In the genomic region with DNA sequence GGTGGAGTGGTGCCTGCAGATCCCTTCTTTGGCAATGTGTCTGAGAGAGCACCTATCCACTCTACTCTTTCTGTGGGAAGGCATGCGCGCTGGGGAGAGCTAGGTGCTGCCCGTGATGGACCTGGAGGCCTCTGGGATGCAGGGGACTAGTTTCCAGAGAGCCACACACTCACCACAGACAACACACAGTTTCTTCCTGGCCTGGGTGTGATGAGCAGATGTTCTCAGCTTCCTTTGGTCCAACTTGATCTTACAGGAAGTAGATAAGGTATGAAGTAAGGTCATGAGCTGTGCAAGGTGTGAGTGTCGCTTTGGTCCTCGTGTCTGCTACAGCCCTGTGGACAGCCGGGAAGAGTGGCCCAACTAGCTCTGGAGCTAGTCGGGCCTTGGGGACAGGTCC, we compare ENCODE assay signal across 15 cellular contexts. TPM values are rescaled to one million over a fixed set of nuclear protein-coding genes. Genes with fewer than 3 reads are reported as not detected.
DNase-seq lines count a peak whose midpoint lies in the region; ATAC-seq and TF ChIP-seq lines count a peak whose summit lies in the region.
"Had no signal": no experiment of that assay in that cellular context is flagged by ENCODE, and none has a peak within 500 bp of the region (broad histone marks: within the 10 kb centered on the region; RNA-seq: fewer than 3 reads in every experiment).

No MANE protein-coding gene starts in this region.

- H3K9me3 Mint-ChIP-seq in activated CD4-positive, alpha-beta T cell treated with anti-CD3 and anti-CD28 coated beads, Interleukin-2, amount 10 ng/mL, durations not matched to agents 24 days and 14 days = no peaks in the 10 kb centered on the region
- H3K9me3 Mint-ChIP-seq in effector memory CD8-positive, alpha-beta T cell = no peaks in the 10 kb centered on the region
- H3K9me3 Mint-ChIP-seq in stimulated activated naive B cell treated with anti-CD40 and anti-IgM and Interleukin-4, amounts not matched to agents 10 μg/mL and 1 μg/mL and 100 μg/mL, for 72 hours = no peaks in the 10 kb centered on the region
- H3K9me3 Mint-ChIP-seq: GM23338 had no signal

- no peak overlapping the region for H3K4me2 ChIP-seq in PC-9
- H3K4me2 ChIP-seq: GM23338 had no signal

- no peaks in the 10 kb centered on the region for H3K27me3 ChIP-seq in PC-9 (ENCODE audit: insufficient read depth, low read depth)
- H3K27me3 ChIP-seq: sigmoid colon had no signal

- POLR2A ChIA-PET in PC-9 (lab: Charles Lee; ENCODE audit: unreplicated experiment) = no interaction called here

- H3K36me3 Mint-ChIP-seq in activated CD4-positive, alpha-beta T cell treated with anti-CD3 and anti-CD28 coated beads, Interleukin-2, amount 10 ng/mL, durations not matched to agents 24 days and 14 days (ENCODE audit: low read depth) = peaks cover 10% of the 10 kb centered on the region
- H3K36me3 Mint-ChIP-seq in T-helper 17 cell (ENCODE audit: low read depth) = peaks cover 2% of the 10 kb centered on the region
- H3K36me3 Mint-ChIP-seq in effector memory CD8-positive, alpha-beta T cell (ENCODE audit: insufficient read depth) = peaks cover 32% of the 10 kb centered on the region
- H3K36me3 Mint-ChIP-seq in stimulated activated naive B cell treated with anti-CD40 and anti-IgM and Interleukin-4, amounts not matched to agents 10 μg/mL and 1 μg/mL and 100 μg/mL, for 72 hours = peaks cover 8 to 38% of the 10 kb centered on the region in 2 donors

- TF ChIP-seq CTCF in PC-9 (conservative IDR thresholded peaks at IDR 0.05) = no peak

- H3K36me3 ChIP-seq in PC-9 (ENCODE audit: low read depth) = no peaks in the 10 kb centered on the region
- H3K36me3 ChIP-seq: sigmoid colon, thoracic aorta had no signal

- no peak overlapping the region for H3K27ac ChIP-seq in PC-9
- H3K27ac ChIP-seq: thoracic aorta had no signal

- no peaks in the 10 kb centered on the region for H3K9me2 ChIP-seq in PC-9 (ENCODE audit: insufficient read depth)

- no peaks in the 10 kb centered on the region for H4K20me1 ChIP-seq in PC-9 (ENCODE audit: insufficient read depth)

- no peak overlapping the region for H3K4me3 ChIP-seq in PC-9
- H3K4me3 ChIP-seq: GM23338, sigmoid colon, thoracic aorta had no signal

- CTCF ChIA-PET in PC-9 (lab: Charles Lee) = no interaction called here

- H3K27ac Mint-ChIP-seq in activated CD4-positive, alpha-beta T cell treated with anti-CD3 and anti-CD28 coated beads, Interleukin-2, amount 10 ng/mL, durations not matched to agents 24 days and 14 days = peak overlapping the region; percentile 76
- peak overlapping the region; percentile 96 for H3K27ac Mint-ChIP-seq in T-helper 17 cell
- peak overlapping the region; percentile 94 to 97 for H3K27ac Mint-ChIP-seq in effector memory CD8-positive, alpha-beta T cell
- H3K27ac Mint-ChIP-seq in stimulated activated naive B cell treated with anti-CD40 and anti-IgM and Interleukin-4, amounts not matched to agents 10 μg/mL and 1 μg/mL and 100 μg/mL, for 72 hours = peak overlapping the region; percentile 75
- H3K27ac Mint-ChIP-seq: GM23338 had no signal

- no peaks in the 10 kb centered on the region for H3K27me3 Mint-ChIP-seq in activated CD4-positive, alpha-beta T cell treated with anti-CD3 and anti-CD28 coated beads, Interleukin-2, amount 10 ng/mL, durations not matched to agents 24 days and 14 days
- H3K27me3 Mint-ChIP-seq in T-helper 17 cell = no peaks in the 10 kb centered on the region
- no peaks in the 10 kb centered on the region for H3K27me3 Mint-ChIP-seq in effector memory CD8-positive, alpha-beta T cell
- H3K27me3 Mint-ChIP-seq in stimulated activated naive B cell treated with anti-CD40 and anti-IgM and Interleukin-4, amounts not matched to agents 10 μg/mL and 1 μg/mL and 100 μg/mL, for 72 hours = no peaks in the 10 kb centered on the region

- H3K4me1 Mint-ChIP-seq in activated CD4-positive, alpha-beta T cell treated with anti-CD3 and anti-CD28 coated beads, Interleukin-2, amount 10 ng/mL, durations not matched to agents 24 days and 14 days = peaks cover 62% of the 10 kb centered on the region
- peaks cover 53% of the 10 kb centered on the region for H3K4me1 Mint-ChIP-seq in T-helper 17 cell
- peaks cover 56 to 59% of the 10 kb centered on the region in 2 donors for H3K4me1 Mint-ChIP-seq in effector memory CD8-positive, alpha-beta T cell (ENCODE audit: low read depth in 2 of 2)
- H3K4me1 Mint-ChIP-seq in stimulated activated naive B cell treated with anti-CD40 and anti-IgM and Interleukin-4, amounts not matched to agents 10 μg/mL and 1 μg/mL and 100 μg/mL, for 72 hours = peaks cover 44 to 61% of the 10 kb centered on the region in 2 donors

- ATAC-seq in T-helper 17 cell = no peak
- ATAC-seq in effector memory CD8-positive, alpha-beta T cell (replicated peaks) = no peak
- no peak for ATAC-seq in stimulated activated naive B cell treated with anti-CD40 and anti-IgM and Interleukin-4, amounts not matched to agents 10 μg/mL and 1 μg/mL and 100 μg/mL, for 72 hours (replicated peaks)
- no peak for ATAC-seq in GM18858 (IDR thresholded peaks at IDR 0.05; ENCODE audit: unreplicated experiment)
- ATAC-seq: GM23338 had no signal

- peak overlapping the region; percentile 67 for H3K4me3 Mint-ChIP-seq in activated CD4-positive, alpha-beta T cell treated with anti-CD3 and anti-CD28 coated beads, Interleukin-2, amount 10 ng/mL, durations not matched to agents 24 days and 14 days
- peak overlapping the region; percentile 94 for H3K4me3 Mint-ChIP-seq in T-helper 17 cell
- H3K4me3 Mint-ChIP-seq in effector memory CD8-positive, alpha-beta T cell = peak overlapping the region; percentile 95 to 97
- no peak overlapping the region for H3K4me3 Mint-ChIP-seq in stimulated activated naive B cell treated with anti-CD40 and anti-IgM and Interleukin-4, amounts not matched to agents 10 μg/mL and 1 μg/mL and 100 μg/mL, for 72 hours
- H3K4me3 Mint-ChIP-seq: GM23338 had no signal

- no peaks in the 10 kb centered on the region for H3K79me2 ChIP-seq in PC-9 (ENCODE audit: low read depth)

- H3K9me3 ChIP-seq in T-helper 17 cell (ENCODE audit: control insufficient read depth, low read length, poor library complexity, severe bottlenecking) (no peaks in the 10 kb centered on the region), PC-9 (ENCODE audit: insufficient read depth, low read depth) (no peaks in the 10 kb centered on the region)
- H3K9me3 ChIP-seq: sigmoid colon, thoracic aorta had no signal

- no peak overlapping the region for H2AFZ ChIP-seq in PC-9
- H2AFZ ChIP-seq: GM23338 had no signal

- peak; percentile 74 for DNase-seq in activated CD4-positive, alpha-beta T cell treated with anti-CD3 and anti-CD28 coated beads, Interleukin-2, amount 10 ng/mL, durations not matched to agents 24 days and 14 days
- no peak for DNase-seq in activated CD4-positive, alpha-beta T cell treated with anti-CD3 and anti-CD28 coated beads, Interleukin-2, amount 50 U/mL, for 4 hours
- DNase-seq in T-helper 17 cell (no peak), NCI-H748 (lab: John Stamatoyannopoulos, UW; ENCODE audit: unreplicated experiment) (no peak), PC-9 (no peak)
- DNase-seq in effector memory CD8-positive, alpha-beta T cell = no peak
- DNase-seq in stimulated activated naive B cell treated with anti-CD40 and anti-IgM and Interleukin-4, amounts not matched to agents 10 μg/mL and 1 μg/mL and 100 μg/mL, for 72 hours = no peak
- DNase-seq: cortex of kidney, islet precursor cell, MV-4-11, RPMI8226, sigmoid colon had no signal

- no TSS peak for BruUV-seq in PC-9 (replicated peaks; lab: Mats Ljungman, UMichigan)

- intact Hi-C loops in activated CD4-positive, alpha-beta T cell treated with anti-CD3 and anti-CD28 coated beads, Interleukin-2, amount 10 ng/mL, durations not matched to agents 24 days and 14 days (cut with micrococcal nuclease) = loop anchor here (2.0 kb wide), 1 partner anchor 13 kb away; no protein-coding TSS in a partner anchor
- intact Hi-C loops in PC-9 (cut with micrococcal nuclease; ENCODE audit: unreplicated experiment) = no loop called here

- peaks cover 14% of the 10 kb centered on the region for H3K4me1 ChIP-seq in PC-9 (replicated peaks; ENCODE audit: insufficient read depth)

- peaks cover 7% of the 10 kb centered on the region; the same call in 1 of the 2 replicates for H3F3A ChIP-seq in PC-9 (ENCODE audit: insufficient read depth, low read depth)

RNA-seq across cellular contexts. Expression of gene SUSD2, which starts 27.3 kb away (rescaled TPM):
- 0.75 and 0.78 TPM in 2 replicates for total RNA-seq in activated CD4-positive, alpha-beta T cell treated with anti-CD3 and anti-CD28 coated beads, Interleukin-2, amount 10 ng/mL, durations not matched to agents 24 days and 14 days
- total RNA-seq in T-helper 17 cell (1 to 10 TPM in 1 of 2 donors, under 1 TPM in 1; 0.80 to 1.1 TPM), PC-9 (2021) (5.5 and 5.7 TPM in 2 replicates)

Comparison
In these comparisons a context has a peak if more than half of its experiments do, and no peak if none do; other contexts are left out.
1. H3K4me3 Mint-ChIP-seq: peak in activated CD4-positive, alpha-beta T cell treated with anti-CD3 and anti-CD28 coated beads, Interleukin-2, amount 10 ng/mL, durations not matched to agents 24 days and 14 days (single experiment), T-helper 17 cell (single experiment) and effector memory CD8-positive, alpha-beta T cell (2 of 2); none in stimulated activated naive B cell treated with anti-CD40 and anti-IgM and Interleukin-4, amounts not matched to agents 10 μg/mL and 1 μg/mL and 100 μg/mL, for 72 hours (0 of 2).
2. Peak in every context shown above with its lines, with median percentiles within 50 percentile points of each other: H3K27ac Mint-ChIP-seq.